15 cellular contexts compared by ENCODE assay signal in genomic region chr12:52789637-52790426, GRCh38. TPM values are rescaled to one million over a fixed set of nuclear protein-coding genes. Genes with fewer than 3 reads are reported as not detected.
A peak's percentile ranks its signal among the peaks of the same experiment; 100 is the strongest.
DNase-seq lines count a peak whose midpoint lies in the region; ATAC-seq, FAIRE-seq and TF ChIP-seq lines count a peak whose summit lies in the region.
"Had no signal": no experiment of that assay in that cellular context is flagged by ENCODE, and none has a peak within 500 bp of the region (broad histone marks: within the 10 kb centered on the region; RNA-seq: fewer than 3 reads in every experiment).

No MANE protein-coding gene starts in this region.

- H3K4me2 ChIP-seq in H9 (ENCODE audit: insufficient read depth, insufficient read length, low read length): no peak overlapping the region

- H3K9me3 ChIP-seq in H9 (ENCODE audit: control insufficient read depth, low read depth, low read length) (no peaks in the 10 kb centered on the region), small intestine (ENCODE audit: control insufficient read depth, low read depth) (no peaks in the 10 kb centered on the region)

- H3K4me3 ChIP-seq in small intestine (ENCODE audit: low read depth in 1 of 2, low read length in 2 of 2): no peak overlapping the region

- H3K18ac ChIP-seq in H9 (ENCODE audit: insufficient read length, low read depth, low read length): no peak overlapping the region

- H3K4me1 Mint-ChIP-seq in H9: peaks cover 3 to 10% of the 10 kb centered on the region in 2 experiments; a peak in 3 of 4 replicates

- no CpG with 5 or more reads among the region's 50 CpGs for WGBS in H9 (ENCODE audit: extremely low coverage, insufficient read length, low lambda C conversion rate)
- 19 to 25% (median 22%) methylated on average over 41 to 50 of the region's 50 CpGs for WGBS in small intestine, 3 donors

- no peak overlapping the region for H3K23ac ChIP-seq in H9 (ENCODE audit: insufficient read length, low read depth, low read length)

- H3K9me3 Mint-ChIP-seq in H9: peaks cover 0 to 2% of the 10 kb centered on the region in 2 experiments; a peak in 2 of 5 replicates

- no peaks in the 10 kb centered on the region for H3K79me1 ChIP-seq in H9 (ENCODE audit: insufficient read depth, low read depth, low read length, poor library complexity, severe bottlenecking)

- no peak overlapping the region for H3K9ac ChIP-seq in H9 (ENCODE audit: extremely low read depth, insufficient read length, low read length)

- H3K27me3 Mint-ChIP-seq in H9 (ENCODE audit: low read depth): peaks cover 9% of the 10 kb centered on the region

- H2BK12ac ChIP-seq in H9 (ENCODE audit: insufficient read length, low read depth, low read length): no peak overlapping the region

- H3K4ac ChIP-seq in H9 (ENCODE audit: low read depth, low read length): no peak overlapping the region

- TF ChIP-seq CTCF in H9 (conservative IDR thresholded peaks at IDR 0.05): no peak

- no peaks in the 10 kb centered on the region for H3K36me3 Mint-ChIP-seq in H9 (ENCODE audit: insufficient read depth in 1 of 3, low read depth in 3 of 3)
- H3K36me3 Mint-ChIP-seq: activated naive CD8-positive, alpha-beta T cell; IgD-negative memory B cell had no signal

- no peak overlapping the region for H2BK120ac ChIP-seq in H9 (ENCODE audit: low read depth, low read length, poor library complexity, severe bottlenecking)

- H2BK5ac ChIP-seq in H9 (ENCODE audit: insufficient read length, low read length): no peak overlapping the region

- no peak overlapping the region for H4K8ac ChIP-seq in H9 (replicated peaks; ENCODE audit: insufficient read length, low read depth, low read length)

- no peaks in the 10 kb centered on the region for H4K20me1 ChIP-seq in H9 (ENCODE audit: control insufficient read depth, insufficient read depth, insufficient read length)

- H2AFZ ChIP-seq in H9 (ENCODE audit: low read length): no peak overlapping the region

- no peaks in the 10 kb centered on the region for H3K27me3 ChIP-seq in H9 (ENCODE audit: insufficient read depth, low read length)
- H3K27me3 ChIP-seq in small intestine (ENCODE audit: control insufficient read depth in 2 of 2, insufficient read depth in 2 of 2, low read length in 2 of 2): peaks cover 0 to 7% of the 10 kb centered on the region in 2 donors

- no peak overlapping the region for H3T11ph ChIP-seq in H9 (ENCODE audit: low read length)

- no peaks in the 10 kb centered on the region for H3K23me2 ChIP-seq in H9 (ENCODE audit: insufficient read length, low read depth, low read length, poor library complexity, severe bottlenecking)

- no peaks in the 10 kb centered on the region for H3K36me3 ChIP-seq in small intestine (ENCODE audit: control insufficient read depth in 2 of 2, insufficient read depth in 2 of 2, low read length in 2 of 2)

- H3K27ac ChIP-seq in H9 (ENCODE audit: insufficient read length, low read depth, low read length): no peak overlapping the region
- H3K27ac ChIP-seq in small intestine (ENCODE audit: low read depth in 1 of 2, low read length in 1 of 2): no peak overlapping the region

- no peak overlapping the region for H2BK15ac ChIP-seq in H9 (ENCODE audit: low read depth, low read length)

- H3K56ac ChIP-seq in H9 (ENCODE audit: insufficient read length, low read depth, low read length): no peak overlapping the region

- FAIRE-seq in small intestine (lab: Jason Lieb, UNC): no peak

- no peak overlapping the region for H4K91ac ChIP-seq in H9 (ENCODE audit: insufficient read length, low read depth, low read length)

- H3K14ac ChIP-seq in H9 (ENCODE audit: insufficient read depth, low read length): no peak overlapping the region; the same call in 1 of the 2 replicates

- no peaks in the 10 kb centered on the region for H3K79me2 ChIP-seq in H9 (ENCODE audit: insufficient read depth, low read length)

- peak overlapping the region in 1 of 2 experiments; percentile 50; a peak in 1 of 5 replicates for H3K4me3 Mint-ChIP-seq in H9
- H3K4me3 Mint-ChIP-seq: activated naive CD8-positive, alpha-beta T cell had no signal

- H2BK20ac ChIP-seq in H9 (ENCODE audit: low read depth, low read length, poor library complexity, severe bottlenecking): no peak overlapping the region

- no peak overlapping the region for H3K27ac Mint-ChIP-seq in H9
- H3K27ac Mint-ChIP-seq: activated naive CD8-positive, alpha-beta T cell had no signal

- no peaks in the 10 kb centered on the region for H3K4me1 ChIP-seq in H9 (ENCODE audit: insufficient read depth, low read length)
- peaks cover 0 to 3% of the 10 kb centered on the region in 2 donors for H3K4me1 ChIP-seq in small intestine (ENCODE audit: control insufficient read depth in 2 of 2, insufficient read depth in 1 of 2, low read depth in 1 of 2, low read length in 1 of 2)

- no peak for ATAC-seq in GM21390 (IDR thresholded peaks at IDR 0.05; ENCODE audit: unreplicated experiment)

- H2AK5ac ChIP-seq in H9 (ENCODE audit: insufficient read length, low read length): no peak overlapping the region

- DNase-seq in H9: peak; percentile 67
- DNase-seq in RPMI8226: peak; percentile 55
- DNase-seq in iPS-NIHi7 (ENCODE audit: extremely low spot score): peak; percentile 38
- peak; percentile 46 for DNase-seq in small intestine
- no peak for DNase-seq in RKO (ENCODE audit: low spot score)
- DNase-seq in islet precursor cell: no peak
- DNase-seq: NCI-H1417 treated with DMSO at 0.1 percent for 48 hours, NCI-H524 treated with DMSO at 0.1 percent for 48 hours, right cardiac atrium, SHP77, T1000 had no signal

- H4K5ac ChIP-seq in H9 (ENCODE audit: insufficient read length, low read depth, low read length): no peak overlapping the region

RNA-seq across cellular contexts. Expression of gene KRT3, which starts 6.1 kb away (rescaled TPM):
- total RNA-seq in H9 (2021): not detected in 2 replicates
- not detected for polyA plus RNA-seq in small intestine
- total RNA-seq: myocyte, right cardiac atrium had no signal
- polyA plus RNA-seq: IgD-negative memory B cell, right cardiac atrium had no signal

RNA-seq across cellular contexts. Expression of gene KRT76, which starts 12.7 kb away (rescaled TPM):
- not detected in 2 replicates for total RNA-seq in H9 (2021)
- polyA plus RNA-seq in small intestine: not detected
- total RNA-seq: myocyte, right cardiac atrium had no signal
- polyA plus RNA-seq: IgD-negative memory B cell, right cardiac atrium had no signal

RNA-seq across cellular contexts. Expression of gene KRT4, which starts 24.1 kb away (rescaled TPM):
- not detected in 2 replicates for total RNA-seq in H9 (2021)
- polyA plus RNA-seq in small intestine: 10 to 100 TPM in 1 of 3 donors, 1 to 10 TPM in 2; 1.2 to 12.3 (median 7.6) TPM
- total RNA-seq: myocyte, right cardiac atrium had no signal
- polyA plus RNA-seq: IgD-negative memory B cell had no signal

RNA-seq across cellular contexts. Expression of gene KRT79, which starts 44.3 kb away (rescaled TPM):
- not detected in 2 replicates for total RNA-seq in H9 (2021)
- under 1 TPM in 1 of 3 donors, not detected in 2; 0.31 TPM for polyA plus RNA-seq in small intestine
- total RNA-seq: myocyte, right cardiac atrium had no signal
- polyA plus RNA-seq: IgD-negative memory B cell had no signal

RNA-seq across cellular contexts. Expression of gene KRT78, which starts 59.0 kb away (rescaled TPM):
- not detected in 2 replicates for total RNA-seq in H9 (2021)
- 1 to 10 TPM in 1 of 3 donors, under 1 TPM in 2; 0.30 to 1.8 (median 0.54) TPM for polyA plus RNA-seq in small intestine
- total RNA-seq: myocyte, right cardiac atrium had no signal
- polyA plus RNA-seq: IgD-negative memory B cell had no signal

Comparison
In these comparisons a context has a peak if more than half of its experiments do, and no peak if none do; other contexts are left out.
1. DNase-seq: peak in H9 (single experiment), RPMI8226 (single experiment), iPS-NIHi7 (single experiment) and small intestine (single experiment); none in RKO (single experiment) and islet precursor cell (single experiment).